Comparison of ENCODE assay signal across 10 cellular contexts in the genomic region with DNA sequence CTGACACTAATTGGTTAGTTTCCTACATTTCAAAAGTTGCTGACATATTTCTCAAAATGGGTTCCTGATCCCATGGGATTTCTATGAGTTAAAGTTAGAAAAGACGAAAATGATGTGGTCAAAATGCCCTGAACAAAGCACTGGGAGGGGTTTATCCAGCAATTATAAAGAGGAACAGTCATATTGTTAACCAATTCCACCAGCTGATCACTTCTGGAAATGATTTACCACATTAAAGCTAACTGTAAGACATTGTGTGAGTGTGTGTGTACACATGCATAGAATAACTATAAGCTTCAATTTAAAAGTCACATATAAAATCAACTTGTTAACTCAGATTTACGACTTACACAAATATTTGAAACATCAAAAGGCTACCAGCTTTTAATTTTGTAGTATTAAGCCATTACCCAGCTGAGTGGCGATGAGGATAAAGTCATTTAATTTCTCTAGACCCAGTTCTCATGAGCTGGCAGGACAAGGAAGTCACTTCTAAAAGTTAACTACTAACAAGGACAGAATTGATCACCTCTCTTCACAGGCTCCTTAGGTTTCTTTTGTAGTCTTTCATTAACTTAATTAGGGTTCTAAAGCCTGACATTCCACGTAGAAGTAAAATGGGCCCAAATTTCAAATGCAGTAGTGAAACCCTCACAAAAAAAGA. TPM values are rescaled to one million over a fixed set of nuclear protein-coding genes. Genes with fewer than 3 reads are reported as not detected.
DNase-seq lines count a peak whose midpoint lies in the region; ATAC-seq, FAIRE-seq and TF ChIP-seq lines count a peak whose summit lies in the region.
"Had no signal": no experiment of that assay in that cellular context is flagged by ENCODE, and none has a peak within 500 bp of the region (broad histone marks: within the 10 kb centered on the region; RNA-seq: fewer than 3 reads in every experiment).

No MANE protein-coding gene starts in this region.

- BruUV-seq in HepG2 (replicated peaks; lab: Mats Ljungman, UMichigan) (no TSS peak), PC-3 (replicated peaks; lab: Mats Ljungman, UMichigan) (no TSS peak)

- H3K9me2 ChIP-seq in PC-3 (replicated peaks; ENCODE audit: low read length) (no peaks in the 10 kb centered on the region), hepatocyte (replicated peaks; ENCODE audit: insufficient read depth) (no peaks in the 10 kb centered on the region)

- no peak for FAIRE-seq in HepG2 (lab: Jason Lieb, UNC)

- H3K27me3 ChIP-seq in HepG2 (ENCODE audit: control insufficient read depth in 1 of 2, insufficient read depth in 2 of 2, low read length in 2 of 2) (no peaks in the 10 kb centered on the region), right lobe of liver (no peaks in the 10 kb centered on the region), PC-3 (ENCODE audit: low read length) (no peaks in the 10 kb centered on the region), hepatocyte (no peaks in the 10 kb centered on the region)

- CTCF ChIA-PET in HepG2 (lab: Yijun Ruan, JAX; ENCODE audit: low intra/inter-chr PET ratio, low total read pairs) (interaction anchor here (1.2 kb wide), 1 partner anchor 38 kb away, joined by 3 read pairs; no protein-coding TSS in a partner anchor), PC-3 (lab: Charles Lee) (no interaction called here)

- TF ChIP-seq EP300 in HepG2 (IDR thresholded peaks at IDR 0.05; ENCODE audit: low read depth in 2 of 2, low read length in 2 of 2) (no peak), HepG2 (CRISPR knock-in tag; IDR thresholded peaks at IDR 0.05; ENCODE audit: borderline replicate concordance) (no peak)

- H3K79me2 ChIP-seq in HepG2 (ENCODE audit: insufficient read depth, low read length) (peaks cover 100% of the 10 kb centered on the region), PC-3 (ENCODE audit: low read length) (no peaks in the 10 kb centered on the region), hepatocyte (peaks cover 81% of the 10 kb centered on the region)

- H3K27ac ChIP-seq in HepG2 (ENCODE audit: extremely low read length, insufficient read depth, low read length) (peak overlapping the region; percentile 52), right lobe of liver (peak overlapping the region in 1 of 3 donors; percentile 47), PC-3 (ENCODE audit: low read length) (no peak overlapping the region), hepatocyte (peak overlapping the region; percentile 49)

- in situ Hi-C loops in HepG2 (cut with HindIII; ENCODE audit: extremely low pct_ligation_motif_present, low pct_unique_long_range_greater_than_20kb), result no loop called here

- no peaks in the 10 kb centered on the region for H3K27me3 Mint-ChIP-seq in activated naive CD8-positive, alpha-beta T cell treated with anti-CD3 and anti-CD28 coated beads for 36 hours

- no peak for TF ChIP-seq CTCF in HepG2 (CRISPR knock-in tag; IDR thresholded peaks at IDR 0.05)
- TF ChIP-seq CTCF in right lobe of liver (IDR thresholded peaks at IDR 0.05), result no peak
- TF ChIP-seq CTCF in PC-3 (conservative IDR thresholded peaks at IDR 0.05; ENCODE audit: low read depth, low read length), result no peak
- TF ChIP-seq CTCF in hepatocyte (IDR thresholded peaks at IDR 0.05; ENCODE audit: poor library complexity), result no peak

- H3K4me1 ChIP-seq in HepG2 (ENCODE audit: insufficient read depth, low read length) (peaks cover 68% of the 10 kb centered on the region), right lobe of liver (peaks cover 0 to 48% (median 4%) of the 10 kb centered on the region in 4 donors), PC-3 (ENCODE audit: insufficient read depth, low read length) (peaks cover 16% of the 10 kb centered on the region), hepatocyte (ENCODE audit: insufficient read depth) (peaks cover 14% of the 10 kb centered on the region)

- peaks cover 41% of the 10 kb centered on the region for H3K4me1 Mint-ChIP-seq in activated naive CD8-positive, alpha-beta T cell treated with anti-CD3 and anti-CD28 coated beads for 36 hours

- H3K4me3 Mint-ChIP-seq in activated naive CD8-positive, alpha-beta T cell treated with anti-CD3 and anti-CD28 coated beads for 36 hours, result no peak overlapping the region

- H3K4me2 ChIP-seq in HepG2 (ENCODE audit: low read depth, low read length), result no peak overlapping the region
- no peak overlapping the region for H3K4me2 ChIP-seq in PC-3 (ENCODE audit: low read length)
- H3K4me2 ChIP-seq in hepatocyte, result peak overlapping the region; percentile 9

- no peaks in the 10 kb centered on the region for H3F3A ChIP-seq in PC-3 (ENCODE audit: low read length, unreplicated experiment)

- 90% methylated on average over 4 of the region's 4 CpGs for WGBS in HepG2 (ENCODE audit: low lambda C conversion rate)
- 78% methylated on average over 4 of the region's 4 CpGs for WGBS in right lobe of liver (ENCODE audit: insufficient coverage, low coverage, low lambda C conversion rate, missing lambda C conversion rate)
- 51% methylated on average over 4 of the region's 4 CpGs for WGBS in hepatocyte (ENCODE audit: low lambda C conversion rate, missing lambda C conversion rate)

- no peak for TF ChIP-seq POLR2A in HepG2 (IDR thresholded peaks at IDR 0.05; ENCODE audit: insufficient read depth in 1 of 2, low read depth in 2 of 2, low read length in 2 of 2)
- no peak for TF ChIP-seq POLR2A in right lobe of liver (IDR thresholded peaks at IDR 0.05)

- H3K9ac ChIP-seq in HepG2 (ENCODE audit: insufficient read depth, low read depth, low read length) (no peak overlapping the region), PC-3 (ENCODE audit: low read length) (no peak overlapping the region)

- DNase-seq in HepG2 (ENCODE audit: low spot score) (peak; percentile 51), right lobe of liver (no peak), PC-3 (no peak), hepatocyte (ENCODE audit: low spot score) (no peak), HuH-7.5 (ENCODE audit: low spot score) (no peak)
- DNase-seq in activated naive CD8-positive, alpha-beta T cell treated with anti-CD3 and anti-CD28 coated beads for 36 hours, result no peak
- DNase-seq: activated T-cell treated with anti-CD3 and anti-CD28 coated beads for 4 hours, NCI-H187 had no signal

- peaks cover 29% of the 10 kb centered on the region for H3K36me3 Mint-ChIP-seq in activated naive CD8-positive, alpha-beta T cell treated with anti-CD3 and anti-CD28 coated beads for 36 hours

- no peaks in the 10 kb centered on the region for H3K9me3 Mint-ChIP-seq in activated naive CD8-positive, alpha-beta T cell treated with anti-CD3 and anti-CD28 coated beads for 36 hours

- no peak for TF ChIP-seq RAD21 in HepG2 (CRISPR knock-in tag; IDR thresholded peaks at IDR 0.05)

- peaks cover 21 to 64% of the 10 kb centered on the region in 2 experiments for H3K36me3 ChIP-seq in HepG2 (replicated peaks in 1 of 2; ENCODE audit: control insufficient read depth in 1 of 2, insufficient read depth in 2 of 2, low read length in 2 of 2)
- peaks cover 0 to 7% (median 2%) of the 10 kb centered on the region in 4 donors for H3K36me3 ChIP-seq in right lobe of liver
- no peaks in the 10 kb centered on the region for H3K36me3 ChIP-seq in PC-3 (ENCODE audit: low read depth, low read length)
- no peaks in the 10 kb centered on the region for H3K36me3 ChIP-seq in hepatocyte (replicated peaks; ENCODE audit: insufficient read depth, low read depth)

- H3K27ac Mint-ChIP-seq in activated naive CD8-positive, alpha-beta T cell treated with anti-CD3 and anti-CD28 coated beads for 36 hours, result no peak overlapping the region

- H2AFZ ChIP-seq in HepG2 (ENCODE audit: low read length), result no peak overlapping the region
- no peak overlapping the region for H2AFZ ChIP-seq in PC-3 (ENCODE audit: low read length)
- H2AFZ ChIP-seq in hepatocyte, result no peak overlapping the region

- POLR2A ChIA-PET in HepG2 (lab: Yijun Ruan, JAX), result interaction anchor here (1.1 to 1.6 kb wide), 2 partner anchors 38 to 48 kb away, joined by 3 to 8 read pairs; no protein-coding TSS in a partner anchor
- POLR2A ChIA-PET in PC-3 (lab: Charles Lee; ENCODE audit: unreplicated experiment), result interaction anchor here (0.7 kb wide), 1 partner anchor 418 kb away, joined by 3 read pairs; no protein-coding TSS in a partner anchor

- H4K20me1 ChIP-seq in HepG2 (ENCODE audit: insufficient read depth, low read length), result peaks cover 82% of the 10 kb centered on the region
- no peaks in the 10 kb centered on the region for H4K20me1 ChIP-seq in PC-3 (ENCODE audit: low read length)
- H4K20me1 ChIP-seq in hepatocyte (ENCODE audit: insufficient read depth, poor library complexity, severe bottlenecking), result peaks cover 2% of the 10 kb centered on the region

- intact Hi-C loops in HepG2 (cut with micrococcal nuclease; ENCODE audit: unreplicated experiment), result loop anchor here (2.0 kb wide), 2 partner anchors 16 to 38 kb away; no protein-coding TSS in a partner anchor
- intact Hi-C loops in right lobe of liver (cut with DNase I), result no loop called here
- intact Hi-C loops in PC-3 (cut with micrococcal nuclease), result loop anchor here (1.0 kb wide), 1 partner anchor 48 kb away; no protein-coding TSS in a partner anchor

- H3K4me3 ChIP-seq in HepG2 (replicated peaks in 1 of 3; ENCODE audit: insufficient read depth in 1 of 3, low read depth in 2 of 3, low read length in 3 of 3), result no peak overlapping the region
- no peak overlapping the region for H3K4me3 ChIP-seq in right lobe of liver
- H3K4me3 ChIP-seq in PC-3 (ENCODE audit: low read length), result no peak overlapping the region
- no peak overlapping the region for H3K4me3 ChIP-seq in hepatocyte

- H3K9me3 ChIP-seq in HepG2 (ENCODE audit: low read length) (no peaks in the 10 kb centered on the region), right lobe of liver (no peaks in the 10 kb centered on the region), PC-3 (ENCODE audit: low read length) (no peaks in the 10 kb centered on the region), hepatocyte (ENCODE audit: low read depth) (no peaks in the 10 kb centered on the region)

- ATAC-seq in HepG2, result peak; percentile 19; the same call in 1 of the 3 replicates
- no peak for ATAC-seq in right lobe of liver
- ATAC-seq in PC-3, result peak; percentile 46
- no peak for ATAC-seq in GM19328 (IDR thresholded peaks at IDR 0.05; ENCODE audit: unreplicated experiment)
- ATAC-seq in GM18870 (IDR thresholded peaks at IDR 0.05; ENCODE audit: unreplicated experiment), result no peak

RNA-seq across cellular contexts. Expression of a gene that starts 40.4 kb away (rescaled TPM):
- total RNA-seq in HepG2 (2016; rRNA removed; fragmentation: Illumina TruSeq; extraction: Trizol), result 98.7 and 156 TPM in 2 replicates
- total RNA-seq in HepG2 (2016; cell fraction: cytosol; rRNA removed; fragmentation: Illumina TruSeq; extraction: Trizol; ENCODE audit: low read depth), result 8.0 and 9.3 TPM in 2 replicates
- total RNA-seq in HepG2 (2016; cell fraction: insoluble cytoplasmic fraction; rRNA removed; fragmentation: Illumina TruSeq; extraction: Trizol), result 92.1 and 154 TPM in 2 replicates
- total RNA-seq in HepG2 (2016; cell fraction: membrane; rRNA removed; fragmentation: Illumina TruSeq; extraction: Trizol), result 35.4 and 40.1 TPM in 2 replicates
- total RNA-seq in HepG2 (2016; cell fraction: nucleus; rRNA removed; fragmentation: Illumina TruSeq; extraction: Trizol), result 183 and 203 TPM in 2 replicates
- 192 and 236 TPM in 2 replicates for polyA plus RNA-seq in HepG2 (2011; rRNA removed)
- polyA plus RNA-seq in HepG2 (2011; cell fraction: cytosol; rRNA removed), result 99.8 and 148 TPM in 2 replicates
- polyA plus RNA-seq in HepG2 (2011; cell fraction: nucleus; rRNA removed), result 62.7 and 77.6 TPM in 2 replicates
- polyA plus RNA-seq in HepG2 (2012), result 214 and 224 TPM in 2 replicates
- 6.6 and 6.7 TPM in 2 replicates for polyA plus RNA-seq in HepG2 (2016; cell fraction: cytosol; fragmentation: Illumina TruSeq; extraction: Trizol; ENCODE audit: low read depth)
- polyA plus RNA-seq in HepG2 (2016; cell fraction: insoluble cytoplasmic fraction; fragmentation: Illumina TruSeq; extraction: Trizol; ENCODE audit: low read depth), result 106 and 111 TPM in 2 replicates
- polyA plus RNA-seq in HepG2 (2016; cell fraction: membrane; fragmentation: Illumina TruSeq; extraction: Trizol; ENCODE audit: low read depth), result 19.3 and 22.4 TPM in 2 replicates
- 218 and 229 TPM in 2 replicates for polyA plus RNA-seq in HepG2 (2016; cell fraction: nucleus; fragmentation: Illumina TruSeq; extraction: Trizol; ENCODE audit: insufficient read depth, low read depth)
- polyA minus RNA-seq in HepG2 (2011; rRNA and poly(A)+ RNA removed; ENCODE audit: low replicate concordance), result 0.70 and 113 TPM in 2 replicates
- 203 TPM in 2 replicates for polyA minus RNA-seq in HepG2 (2011; cell fraction: cytosol; rRNA and poly(A)+ RNA removed)
- polyA minus RNA-seq in HepG2 (2011; cell fraction: nucleus; rRNA and poly(A)+ RNA removed), result 222 and 223 TPM in 2 replicates
- total RNA-seq in right lobe of liver, result 100 to 1,000 TPM; 109 to 191 (median 139) TPM
- 19.0 and 24.6 TPM in 2 replicates for total RNA-seq in PC-3 (2014; rRNA removed)
- 228 and 245 TPM in 2 replicates for total RNA-seq in hepatocyte
- 112 and 117 TPM in 2 replicates for polyA plus RNA-seq in hepatocyte
- 10 to 100 TPM; 21.4 to 22.6 TPM for total RNA-seq in activated naive CD8-positive, alpha-beta T cell treated with anti-CD3 and anti-CD28 coated beads for 36 hours

Comparison
In these comparisons a context has a peak if more than half of its experiments do, and no peak if none do; other contexts are left out.
1. ATAC-seq: peak in HepG2 (single experiment) and PC-3 (single experiment); none in right lobe of liver (0 of 4), GM19328 (single experiment) and GM18870 (single experiment).
2. intact Hi-C loops: an anchor here in HepG2 (2.0 kb wide) and PC-3 (1.0 kb wide); none called in right lobe of liver.